ENCODE assay signal across 1 cellular context in the genomic region with DNA sequence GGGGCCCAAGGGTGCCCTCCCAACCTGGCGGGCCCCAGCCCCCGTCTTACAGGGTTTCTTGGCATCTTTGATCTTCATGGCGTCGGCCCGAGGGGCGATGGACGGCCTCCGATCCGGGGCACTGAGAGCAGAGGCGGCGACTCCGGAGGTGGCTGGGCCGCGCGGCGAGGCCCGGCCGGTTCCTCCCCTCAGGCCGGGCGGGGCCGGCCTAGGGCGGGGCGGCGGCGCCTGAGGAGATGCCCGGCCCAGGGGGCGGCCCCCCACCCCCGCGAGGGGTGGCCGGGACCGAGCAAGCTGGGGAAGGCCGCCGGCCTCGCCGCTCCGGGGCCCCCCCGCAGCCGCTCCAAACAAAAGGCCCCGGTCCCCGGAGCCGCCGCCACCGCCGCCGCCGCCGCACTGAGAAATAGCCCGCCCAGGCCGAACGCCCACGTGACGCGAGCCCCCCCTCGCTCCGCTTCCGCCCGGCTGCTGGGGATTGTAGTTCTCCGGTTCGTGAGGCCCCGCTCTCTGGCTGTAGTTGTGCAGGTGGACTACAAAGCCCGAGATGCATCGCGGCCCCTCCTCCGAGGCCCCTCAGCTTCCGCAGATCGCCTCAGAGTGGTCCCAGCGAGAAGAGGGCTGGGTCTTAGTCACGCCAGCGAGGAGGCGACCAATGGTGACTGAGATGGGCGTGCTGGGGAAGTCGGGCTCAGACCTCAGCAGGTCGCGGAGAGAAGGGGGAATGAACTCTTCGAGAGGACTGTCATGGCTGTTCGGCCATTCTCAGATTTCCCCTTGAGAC.
TF ChIP-seq lines count a peak whose summit lies in the region.

A gene (minus strand): TSS at position 163 of the 781 bp plus-strand sequence. CDS start 85 bp downstream, at position 78.

TF ChIP-seq in K562, 482 proteins besides CTCF, POLR2A, EP300 and RAD21 (continued from another document and continues in another):
- TF ChIP-seq, protein P1, sequence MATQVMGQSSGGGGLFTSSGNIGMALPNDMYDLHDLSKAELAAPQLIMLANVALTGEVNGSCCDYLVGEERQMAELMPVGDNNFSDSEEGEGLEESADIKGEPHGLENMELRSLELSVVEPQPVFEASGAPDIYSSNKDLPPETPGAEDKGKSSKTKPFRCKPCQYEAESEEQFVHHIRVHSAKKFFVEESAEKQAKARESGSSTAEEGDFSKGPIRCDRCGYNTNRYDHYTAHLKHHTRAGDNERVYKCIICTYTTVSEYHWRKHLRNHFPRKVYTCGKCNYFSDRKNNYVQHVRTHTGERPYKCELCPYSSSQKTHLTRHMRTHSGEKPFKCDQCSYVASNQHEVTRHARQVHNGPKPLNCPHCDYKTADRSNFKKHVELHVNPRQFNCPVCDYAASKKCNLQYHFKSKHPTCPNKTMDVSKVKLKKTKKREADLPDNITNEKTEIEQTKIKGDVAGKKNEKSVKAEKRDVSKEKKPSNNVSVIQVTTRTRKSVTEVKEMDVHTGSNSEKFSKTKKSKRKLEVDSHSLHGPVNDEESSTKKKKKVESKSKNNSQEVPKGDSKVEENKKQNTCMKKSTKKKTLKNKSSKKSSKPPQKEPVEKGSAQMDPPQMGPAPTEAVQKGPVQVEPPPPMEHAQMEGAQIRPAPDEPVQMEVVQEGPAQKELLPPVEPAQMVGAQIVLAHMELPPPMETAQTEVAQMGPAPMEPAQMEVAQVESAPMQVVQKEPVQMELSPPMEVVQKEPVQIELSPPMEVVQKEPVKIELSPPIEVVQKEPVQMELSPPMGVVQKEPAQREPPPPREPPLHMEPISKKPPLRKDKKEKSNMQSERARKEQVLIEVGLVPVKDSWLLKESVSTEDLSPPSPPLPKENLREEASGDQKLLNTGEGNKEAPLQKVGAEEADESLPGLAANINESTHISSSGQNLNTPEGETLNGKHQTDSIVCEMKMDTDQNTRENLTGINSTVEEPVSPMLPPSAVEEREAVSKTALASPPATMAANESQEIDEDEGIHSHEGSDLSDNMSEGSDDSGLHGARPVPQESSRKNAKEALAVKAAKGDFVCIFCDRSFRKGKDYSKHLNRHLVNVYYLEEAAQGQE (CRISPR knock-in tag; IDR thresholded peaks at IDR 0.05; ENCODE audit: low read depth), result no peak
- TF ChIP-seq SMARCE1 (IDR thresholded peaks at IDR 0.05) (no peak), HEY1 (CRISPR knock-in tag; IDR thresholded peaks at IDR 0.05; ENCODE audit: borderline replicate concordance) (no peak), ADNP (tag; IDR thresholded peaks at IDR 0.05) (peak; percentile 69; the same call in 1 of the 2 replicates), MCM2 (IDR thresholded peaks at IDR 0.05; ENCODE audit: low read depth) (no peak), RFX5 (IDR thresholded peaks at IDR 0.05; ENCODE audit: low read depth, low read length) (no peak), DDX20 (tag; IDR thresholded peaks at IDR 0.05; ENCODE audit: low read depth) (no peak), JUN (IDR thresholded peaks at IDR 0.05; ENCODE audit: borderline replicate concordance, low read depth, low read length) (no peak), JUN (CRISPR knock-in tag; IDR thresholded peaks at IDR 0.05; ENCODE audit: borderline replicate concordance) (no peak), ARID1B (IDR thresholded peaks at IDR 0.05) (no peak), ZNF133 (CRISPR knock-in tag; IDR thresholded peaks at IDR 0.05) (no peak), HDAC3 (IDR thresholded peaks at IDR 0.05; ENCODE audit: borderline replicate concordance, partially characterized antibody) (no peak), THRAP3 (IDR thresholded peaks at IDR 0.05; ENCODE audit: borderline replicate concordance) (no peak), BRCA1 (IDR thresholded peaks at IDR 0.05) (no peak), BRCA1 (CRISPR knock-in tag; IDR thresholded peaks at IDR 0.05) (no peak), KLF16 (IDR thresholded peaks at IDR 0.05) (no peak), NFE2L1 (tag; IDR thresholded peaks at IDR 0.05; ENCODE audit: borderline replicate concordance, low read depth) (no peak), SNIP1 (IDR thresholded peaks at IDR 0.05; ENCODE audit: low read depth) (no peak), HDAC1 (IDR thresholded peaks at IDR 0.05) (no peak), FOSL1 (tag; conservative IDR thresholded peaks at IDR 0.05) (no peak), SP2 (IDR thresholded peaks at IDR 0.05; ENCODE audit: extremely low read depth, low read depth, low read length, poor library complexity, severe bottlenecking) (no peak), RNF2 (IDR thresholded peaks at IDR 0.05) (peak; percentile 71; the same call in 1 of the 2 replicates), ASH1L (IDR thresholded peaks at IDR 0.05; ENCODE audit: borderline replicate concordance, low read depth, partially characterized antibody) (no peak), HCFC1 (IDR thresholded peaks at IDR 0.05; ENCODE audit: low read depth, low read length) (peak; percentile 99), ZNF75A (CRISPR knock-in tag; IDR thresholded peaks at IDR 0.05) (no peak), ZNF57 (CRISPR knock-in tag; IDR thresholded peaks at IDR 0.05) (no peak), ZNF444 (CRISPR knock-in tag; IDR thresholded peaks at IDR 0.05) (no peak), HDGF (IDR thresholded peaks at IDR 0.05) (no peak), ZNF239 (CRISPR knock-in tag; IDR thresholded peaks at IDR 0.05) (no peak), ZNF282 (CRISPR knock-in tag; IDR thresholded peaks at IDR 0.05) (no peak), HNRNPK (IDR thresholded peaks at IDR 0.05; ENCODE audit: low read depth, low read length, poor library complexity, severe bottlenecking) (no peak), FOXJ2 (tag; IDR thresholded peaks at IDR 0.05) (no peak), U2AF2 (optimal IDR thresholded peaks at IDR 0.05; ENCODE audit: low read depth, low read length) (no peak), FIP1L1 (IDR thresholded peaks at IDR 0.05; ENCODE audit: low read depth, low read length, poor library complexity, severe bottlenecking) (no peak), OTX1 (CRISPR knock-in tag; IDR thresholded peaks at IDR 0.05) (no peak), POU5F1 (IDR thresholded peaks at IDR 0.05; ENCODE audit: borderline replicate concordance, low read depth, low read length, partially characterized antibody) (no peak)
- TF ChIP-seq, protein P2, sequence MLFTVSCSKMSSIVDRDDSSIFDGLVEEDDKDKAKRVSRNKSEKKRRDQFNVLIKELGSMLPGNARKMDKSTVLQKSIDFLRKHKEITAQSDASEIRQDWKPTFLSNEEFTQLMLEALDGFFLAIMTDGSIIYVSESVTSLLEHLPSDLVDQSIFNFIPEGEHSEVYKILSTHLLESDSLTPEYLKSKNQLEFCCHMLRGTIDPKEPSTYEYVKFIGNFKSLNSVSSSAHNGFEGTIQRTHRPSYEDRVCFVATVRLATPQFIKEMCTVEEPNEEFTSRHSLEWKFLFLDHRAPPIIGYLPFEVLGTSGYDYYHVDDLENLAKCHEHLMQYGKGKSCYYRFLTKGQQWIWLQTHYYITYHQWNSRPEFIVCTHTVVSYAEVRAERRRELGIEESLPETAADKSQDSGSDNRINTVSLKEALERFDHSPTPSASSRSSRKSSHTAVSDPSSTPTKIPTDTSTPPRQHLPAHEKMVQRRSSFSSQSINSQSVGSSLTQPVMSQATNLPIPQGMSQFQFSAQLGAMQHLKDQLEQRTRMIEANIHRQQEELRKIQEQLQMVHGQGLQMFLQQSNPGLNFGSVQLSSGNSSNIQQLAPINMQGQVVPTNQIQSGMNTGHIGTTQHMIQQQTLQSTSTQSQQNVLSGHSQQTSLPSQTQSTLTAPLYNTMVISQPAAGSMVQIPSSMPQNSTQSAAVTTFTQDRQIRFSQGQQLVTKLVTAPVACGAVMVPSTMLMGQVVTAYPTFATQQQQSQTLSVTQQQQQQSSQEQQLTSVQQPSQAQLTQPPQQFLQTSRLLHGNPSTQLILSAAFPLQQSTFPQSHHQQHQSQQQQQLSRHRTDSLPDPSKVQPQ (CRISPR knock-in tag; IDR thresholded peaks at IDR 0.05; ENCODE audit: borderline replicate concordance), result no peak
- TF ChIP-seq, protein P3, sequence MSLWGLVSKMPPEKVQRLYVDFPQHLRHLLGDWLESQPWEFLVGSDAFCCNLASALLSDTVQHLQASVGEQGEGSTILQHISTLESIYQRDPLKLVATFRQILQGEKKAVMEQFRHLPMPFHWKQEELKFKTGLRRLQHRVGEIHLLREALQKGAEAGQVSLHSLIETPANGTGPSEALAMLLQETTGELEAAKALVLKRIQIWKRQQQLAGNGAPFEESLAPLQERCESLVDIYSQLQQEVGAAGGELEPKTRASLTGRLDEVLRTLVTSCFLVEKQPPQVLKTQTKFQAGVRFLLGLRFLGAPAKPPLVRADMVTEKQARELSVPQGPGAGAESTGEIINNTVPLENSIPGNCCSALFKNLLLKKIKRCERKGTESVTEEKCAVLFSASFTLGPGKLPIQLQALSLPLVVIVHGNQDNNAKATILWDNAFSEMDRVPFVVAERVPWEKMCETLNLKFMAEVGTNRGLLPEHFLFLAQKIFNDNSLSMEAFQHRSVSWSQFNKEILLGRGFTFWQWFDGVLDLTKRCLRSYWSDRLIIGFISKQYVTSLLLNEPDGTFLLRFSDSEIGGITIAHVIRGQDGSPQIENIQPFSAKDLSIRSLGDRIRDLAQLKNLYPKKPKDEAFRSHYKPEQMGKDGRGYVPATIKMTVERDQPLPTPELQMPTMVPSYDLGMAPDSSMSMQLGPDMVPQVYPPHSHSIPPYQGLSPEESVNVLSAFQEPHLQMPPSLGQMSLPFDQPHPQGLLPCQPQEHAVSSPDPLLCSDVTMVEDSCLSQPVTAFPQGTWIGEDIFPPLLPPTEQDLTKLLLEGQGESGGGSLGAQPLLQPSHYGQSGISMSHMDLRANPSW (CRISPR knock-in tag; IDR thresholded peaks at IDR 0.05), result no peak
- TF ChIP-seq, protein P4, sequence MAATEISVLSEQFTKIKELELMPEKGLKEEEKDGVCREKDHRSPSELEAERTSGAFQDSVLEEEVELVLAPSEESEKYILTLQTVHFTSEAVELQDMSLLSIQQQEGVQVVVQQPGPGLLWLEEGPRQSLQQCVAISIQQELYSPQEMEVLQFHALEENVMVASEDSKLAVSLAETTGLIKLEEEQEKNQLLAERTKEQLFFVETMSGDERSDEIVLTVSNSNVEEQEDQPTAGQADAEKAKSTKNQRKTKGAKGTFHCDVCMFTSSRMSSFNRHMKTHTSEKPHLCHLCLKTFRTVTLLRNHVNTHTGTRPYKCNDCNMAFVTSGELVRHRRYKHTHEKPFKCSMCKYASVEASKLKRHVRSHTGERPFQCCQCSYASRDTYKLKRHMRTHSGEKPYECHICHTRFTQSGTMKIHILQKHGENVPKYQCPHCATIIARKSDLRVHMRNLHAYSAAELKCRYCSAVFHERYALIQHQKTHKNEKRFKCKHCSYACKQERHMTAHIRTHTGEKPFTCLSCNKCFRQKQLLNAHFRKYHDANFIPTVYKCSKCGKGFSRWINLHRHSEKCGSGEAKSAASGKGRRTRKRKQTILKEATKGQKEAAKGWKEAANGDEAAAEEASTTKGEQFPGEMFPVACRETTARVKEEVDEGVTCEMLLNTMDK (IDR thresholded peaks at IDR 0.05; ENCODE audit: borderline replicate concordance, insufficient read depth, low read depth, low read length, poor library complexity, severe bottlenecking), result no peak
- TF ChIP-seq, protein P5, sequence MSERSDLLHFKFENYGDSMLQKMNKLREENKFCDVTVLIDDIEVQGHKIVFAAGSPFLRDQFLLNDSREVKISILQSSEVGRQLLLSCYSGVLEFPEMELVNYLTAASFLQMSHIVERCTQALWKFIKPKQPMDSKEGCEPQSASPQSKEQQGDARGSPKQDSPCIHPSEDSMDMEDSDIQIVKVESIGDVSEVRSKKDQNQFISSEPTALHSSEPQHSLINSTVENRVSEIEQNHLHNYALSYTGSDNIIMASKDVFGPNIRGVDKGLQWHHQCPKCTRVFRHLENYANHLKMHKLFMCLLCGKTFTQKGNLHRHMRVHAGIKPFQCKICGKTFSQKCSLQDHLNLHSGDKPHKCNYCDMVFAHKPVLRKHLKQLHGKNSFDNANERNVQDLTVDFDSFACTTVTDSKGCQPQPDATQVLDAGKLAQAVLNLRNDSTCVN (CRISPR knock-in tag; IDR thresholded peaks at IDR 0.05), result no peak
- TF ChIP-seq, protein P6, sequence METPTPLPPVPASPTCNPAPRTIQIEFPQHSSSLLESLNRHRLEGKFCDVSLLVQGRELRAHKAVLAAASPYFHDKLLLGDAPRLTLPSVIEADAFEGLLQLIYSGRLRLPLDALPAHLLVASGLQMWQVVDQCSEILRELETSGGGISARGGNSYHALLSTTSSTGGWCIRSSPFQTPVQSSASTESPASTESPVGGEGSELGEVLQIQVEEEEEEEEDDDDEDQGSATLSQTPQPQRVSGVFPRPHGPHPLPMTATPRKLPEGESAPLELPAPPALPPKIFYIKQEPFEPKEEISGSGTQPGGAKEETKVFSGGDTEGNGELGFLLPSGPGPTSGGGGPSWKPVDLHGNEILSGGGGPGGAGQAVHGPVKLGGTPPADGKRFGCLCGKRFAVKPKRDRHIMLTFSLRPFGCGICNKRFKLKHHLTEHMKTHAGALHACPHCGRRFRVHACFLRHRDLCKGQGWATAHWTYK (CRISPR knock-in tag; IDR thresholded peaks at IDR 0.05), result 0 out of 2 replicates have a peak, but pooled peaks have one; percentile 27
- TF ChIP-seq, protein P7, sequence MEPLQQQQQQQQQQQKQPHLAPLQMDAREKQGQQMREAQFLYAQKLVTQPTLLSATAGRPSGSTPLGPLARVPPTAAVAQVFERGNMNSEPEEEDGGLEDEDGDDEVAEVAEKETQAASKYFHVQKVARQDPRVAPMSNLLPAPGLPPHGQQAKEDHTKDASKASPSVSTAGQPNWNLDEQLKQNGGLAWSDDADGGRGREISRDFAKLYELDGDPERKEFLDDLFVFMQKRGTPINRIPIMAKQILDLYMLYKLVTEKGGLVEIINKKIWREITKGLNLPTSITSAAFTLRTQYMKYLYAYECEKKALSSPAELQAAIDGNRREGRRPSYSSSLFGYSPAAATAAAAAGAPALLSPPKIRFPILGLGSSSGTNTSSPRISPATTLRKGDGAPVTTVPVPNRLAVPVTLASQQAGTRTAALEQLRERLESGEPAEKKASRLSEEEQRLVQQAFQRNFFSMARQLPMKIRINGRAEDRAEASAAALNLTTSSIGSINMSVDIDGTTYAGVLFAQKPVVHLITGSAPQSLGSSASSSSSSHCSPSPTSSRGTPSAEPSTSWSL (CRISPR knock-in tag; IDR thresholded peaks at IDR 0.05; ENCODE audit: borderline replicate concordance), result no peak
- TF ChIP-seq, protein P8, sequence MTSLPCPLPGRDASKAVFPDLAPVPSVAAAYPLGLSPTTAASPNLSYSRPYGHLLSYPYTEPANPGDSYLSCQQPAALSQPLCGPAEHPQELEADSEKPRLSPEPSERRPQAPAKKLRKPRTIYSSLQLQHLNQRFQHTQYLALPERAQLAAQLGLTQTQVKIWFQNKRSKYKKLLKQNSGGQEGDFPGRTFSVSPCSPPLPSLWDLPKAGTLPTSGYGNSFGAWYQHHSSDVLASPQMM (CRISPR knock-in tag; IDR thresholded peaks at IDR 0.05), result no peak
- TF ChIP-seq, protein P9, sequence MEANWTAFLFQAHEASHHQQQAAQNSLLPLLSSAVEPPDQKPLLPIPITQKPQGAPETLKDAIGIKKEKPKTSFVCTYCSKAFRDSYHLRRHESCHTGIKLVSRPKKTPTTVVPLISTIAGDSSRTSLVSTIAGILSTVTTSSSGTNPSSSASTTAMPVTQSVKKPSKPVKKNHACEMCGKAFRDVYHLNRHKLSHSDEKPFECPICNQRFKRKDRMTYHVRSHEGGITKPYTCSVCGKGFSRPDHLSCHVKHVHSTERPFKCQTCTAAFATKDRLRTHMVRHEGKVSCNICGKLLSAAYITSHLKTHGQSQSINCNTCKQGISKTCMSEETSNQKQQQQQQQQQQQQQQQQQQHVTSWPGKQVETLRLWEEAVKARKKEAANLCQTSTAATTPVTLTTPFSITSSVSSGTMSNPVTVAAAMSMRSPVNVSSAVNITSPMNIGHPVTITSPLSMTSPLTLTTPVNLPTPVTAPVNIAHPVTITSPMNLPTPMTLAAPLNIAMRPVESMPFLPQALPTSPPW (CRISPR knock-in tag; IDR thresholded peaks at IDR 0.05), result peak; percentile 100
